13 cellular contexts compared by ENCODE assay signal in genomic region chr12:106228320-106228710, GRCh38.
"Had no signal": no experiment of that assay in that cellular context is flagged by ENCODE, and none has a peak within 500 bp of the region (broad histone marks: within the 10 kb centered on the region; RNA-seq: fewer than 3 reads in every experiment).

No MANE protein-coding gene starts in this region.

- H3K36me3 ChIP-seq: vagina had no signal

- H3K9me3 ChIP-seq: testis, vagina had no signal

- H3K4me3 ChIP-seq: coronary artery, testis, vagina had no signal

- H3K27ac ChIP-seq: coronary artery, testis had no signal

- H3K27me3 Mint-ChIP-seq: activated naive CD8-positive, alpha-beta T cell treated with anti-CD3 and anti-CD28 coated beads for 36 hours had no signal

- H3K4me3 Mint-ChIP-seq: activated naive CD8-positive, alpha-beta T cell treated with anti-CD3 and anti-CD28 coated beads for 36 hours; activated T-cell treated with anti-CD3 and anti-CD28 coated beads, Interleukin-2, amount 50 U/mL, for 4 hours; central memory CD8-positive, alpha-beta T cell; neural crest cell; T-helper 2 cell treated with Interferon-gamma antibody and Interleukin-4, amounts not matched to agents 5 μg/mL and 100 μg/mL, for 36 hours had no signal

- H3K27me3 ChIP-seq: testis, vagina had no signal

- H3K27ac Mint-ChIP-seq: activated T-helper 2 cell treated with anti-CD3 and anti-CD28 coated beads, Interferon-gamma antibody, Interleukin-2, Interleukin-4, amounts not matched to agents 10 μg/mL and 5 μg/mL and 100 μg/mL, durations not matched to agents 14 hours and 24 hours and 36 hours had no signal

- H3K9me3 Mint-ChIP-seq: activated naive CD8-positive, alpha-beta T cell treated with anti-CD3 and anti-CD28 coated beads for 36 hours; activated T-cell treated with anti-CD3 and anti-CD28 coated beads, Interleukin-2, amount 50 U/mL, for 4 hours; activated T-helper 2 cell treated with anti-CD3 and anti-CD28 coated beads, Interferon-gamma antibody, Interleukin-2, Interleukin-4, amounts not matched to agents 10 μg/mL and 5 μg/mL and 100 μg/mL, durations not matched to agents 14 hours and 24 hours and 36 hours; central memory CD8-positive, alpha-beta T cell; neural crest cell; T-helper 2 cell treated with Interferon-gamma antibody and Interleukin-4, amounts not matched to agents 5 μg/mL and 100 μg/mL, for 36 hours had no signal

- H3K36me3 Mint-ChIP-seq: activated naive CD8-positive, alpha-beta T cell treated with anti-CD3 and anti-CD28 coated beads for 36 hours had no signal

- DNase-seq: activated CD8-positive, alpha-beta memory T cell treated with anti-CD3 and anti-CD28 coated beads, Interleukin-2, amount 50 U/mL, for 48 hours; posterior cingulate gyrus; small intestine; SW 1271; testis had no signal
